8 cellular contexts compared by ENCODE assay signal in genomic region chr11:63871962-63872832, GRCh38. TPM values are rescaled to one million over a fixed set of nuclear protein-coding genes. Genes with fewer than 3 reads are reported as not detected.
A peak's percentile ranks its signal among the peaks of the same experiment; 100 is the strongest.
DNase-seq lines count a peak whose midpoint lies in the region.

No MANE protein-coding gene starts in this region.

- no peaks in the 10 kb centered on the region for H3K27me3 ChIP-seq in H7 (ENCODE audit: control insufficient read depth, insufficient read depth, low read length)

- no peak overlapping the region for H3K4me3 ChIP-seq in H7 (ENCODE audit: insufficient read depth, low read depth, low read length)

- DNase-seq in stimulated activated CD4-positive, alpha-beta T cell treated with anti-CD3 and anti-CD28 coated beads, Interleukin-15, amount 100 ng/mL, for 24 hours: peak; percentile 45
- no peak for DNase-seq in stimulated activated CD4-positive, alpha-beta T cell treated with anti-CD3 and anti-CD28 coated beads, Interleukin-2, amount 100 ng/mL, for 48 hours
- DNase-seq in H7 (peak; percentile 73), SW 1271 (lab: John Stamatoyannopoulos, UW) (peak; percentile 57 to 83), cerebellum (ENCODE audit: low spot score) (peak; percentile 85), kidney tubule cell (ENCODE audit: low spot score) (peak; percentile 97)
- peak; percentile 24 to 32 for DNase-seq in stimulated activated CD4-positive, alpha-beta T cell treated with anti-CD3 and anti-CD28 coated beads, Interleukin-2, amount 100 ng/mL, for 24 hours

- H3K36me3 ChIP-seq in H7 (replicated peaks; ENCODE audit: control insufficient read depth, insufficient read depth, low read length) (peaks cover 3% of the 10 kb centered on the region), KOPT-K1 (ENCODE audit: insufficient read depth, low read length) (peaks cover 16% of the 10 kb centered on the region)

- H3K9me3 ChIP-seq in KOPT-K1 (ENCODE audit: insufficient read depth, low read length, poor library complexity, severe bottlenecking): no peaks in the 10 kb centered on the region

- H3K27ac ChIP-seq in KOPT-K1 (ENCODE audit: low read depth, low read length, poor library complexity, severe bottlenecking): peak overlapping the region; percentile 21

RNA-seq across cellular contexts. Expression of gene MARK2, which starts 33.3 kb away (rescaled TPM):
- 26.5 and 30.2 TPM in 2 replicates for total RNA-seq in H7 (2014; rRNA removed; shearing (Covaris generic))
- 12.5 TPM for total RNA-seq in cerebellum

RNA-seq across cellular contexts. Expression of gene RCOR2, which starts 44.8 kb away (rescaled TPM):
- total RNA-seq in H7 (2014; rRNA removed; shearing (Covaris generic)): 63.5 and 66.8 TPM in 2 replicates
- 15.5 TPM for total RNA-seq in cerebellum

RNA-seq across cellular contexts. Expression of gene SPINDOC, which starts 58.9 kb away (rescaled TPM):
- 106 and 107 TPM in 2 replicates for total RNA-seq in H7 (2014; rRNA removed; shearing (Covaris generic))
- 12.2 TPM for total RNA-seq in cerebellum

Comparison
In these comparisons a context has a peak if more than half of its experiments do, and no peak if none do; other contexts are left out.
1. DNase-seq: peak in stimulated activated CD4-positive, alpha-beta T cell treated with anti-CD3 and anti-CD28 coated beads, Interleukin-15, amount 100 ng/mL, for 24 hours (single experiment), H7 (single experiment), SW 1271 (2 of 2), cerebellum (single experiment), kidney tubule cell (single experiment) and stimulated activated CD4-positive, alpha-beta T cell treated with anti-CD3 and anti-CD28 coated beads, Interleukin-2, amount 100 ng/mL, for 24 hours (2 of 2); none in stimulated activated CD4-positive, alpha-beta T cell treated with anti-CD3 and anti-CD28 coated beads, Interleukin-2, amount 100 ng/mL, for 48 hours (0 of 2).